ENCODE assay signal across 21 cellular contexts in genomic region chr5:63613430-63613829, GRCh38.
"Had no signal": no experiment of that assay in that cellular context is flagged by ENCODE, and none has a peak within 500 bp of the region (broad histone marks: within the 10 kb centered on the region; RNA-seq: fewer than 3 reads in every experiment).

No MANE protein-coding gene starts in this region.

- H3K36me3 ChIP-seq: SJCRH30 had no signal

- H3K4me1 ChIP-seq: SJCRH30 had no signal

- ATAC-seq: K562, Panc1, Right ventricle myocardium inferior had no signal

- FAIRE-seq: K562 had no signal

- H3K27me3 ChIP-seq: SJCRH30 had no signal

- H3K36me3 Mint-ChIP-seq: IgD-negative memory B cell had no signal

- H3K9me3 ChIP-seq: SJCRH30 had no signal

- H3K9ac ChIP-seq: KMS-11 had no signal

- H3K27ac ChIP-seq: KMS-11, SJCRH30, SK-N-MC had no signal

- H3K27me3 Mint-ChIP-seq: IgD-negative memory B cell had no signal

- H3K4me2 ChIP-seq: KMS-11 had no signal

- H3K27ac Mint-ChIP-seq: IgD-negative memory B cell had no signal

- H3K4me3 Mint-ChIP-seq: IgD-negative memory B cell had no signal

- H3K4me1 Mint-ChIP-seq: IgD-negative memory B cell had no signal

- DNase-seq: Kasumi-1, NCI-H1092, NCI-H1105 treated with DMSO at 0.1 percent for 48 hours, NCI-H1417 treated with DMSO at 0.1 percent for 48 hours, NCI-H146, NCI-H1694 treated with DMSO at 0.1 percent for 48 hours, NCI-H1930, NCI-H2081, NCI-H2227 treated with DMSO at 0.1 percent for 48 hours, NCI-H524, NCI-H526 treated with DMSO at 0.1 percent for 48 hours, NCI-H82, SHP77 treated with DMSO at 0.1 percent for 48 hours, SJCRH30, T-helper 2 cell had no signal

- H3K4me3 ChIP-seq: K562, SJCRH30, SK-N-MC had no signal
